In the genomic region with DNA sequence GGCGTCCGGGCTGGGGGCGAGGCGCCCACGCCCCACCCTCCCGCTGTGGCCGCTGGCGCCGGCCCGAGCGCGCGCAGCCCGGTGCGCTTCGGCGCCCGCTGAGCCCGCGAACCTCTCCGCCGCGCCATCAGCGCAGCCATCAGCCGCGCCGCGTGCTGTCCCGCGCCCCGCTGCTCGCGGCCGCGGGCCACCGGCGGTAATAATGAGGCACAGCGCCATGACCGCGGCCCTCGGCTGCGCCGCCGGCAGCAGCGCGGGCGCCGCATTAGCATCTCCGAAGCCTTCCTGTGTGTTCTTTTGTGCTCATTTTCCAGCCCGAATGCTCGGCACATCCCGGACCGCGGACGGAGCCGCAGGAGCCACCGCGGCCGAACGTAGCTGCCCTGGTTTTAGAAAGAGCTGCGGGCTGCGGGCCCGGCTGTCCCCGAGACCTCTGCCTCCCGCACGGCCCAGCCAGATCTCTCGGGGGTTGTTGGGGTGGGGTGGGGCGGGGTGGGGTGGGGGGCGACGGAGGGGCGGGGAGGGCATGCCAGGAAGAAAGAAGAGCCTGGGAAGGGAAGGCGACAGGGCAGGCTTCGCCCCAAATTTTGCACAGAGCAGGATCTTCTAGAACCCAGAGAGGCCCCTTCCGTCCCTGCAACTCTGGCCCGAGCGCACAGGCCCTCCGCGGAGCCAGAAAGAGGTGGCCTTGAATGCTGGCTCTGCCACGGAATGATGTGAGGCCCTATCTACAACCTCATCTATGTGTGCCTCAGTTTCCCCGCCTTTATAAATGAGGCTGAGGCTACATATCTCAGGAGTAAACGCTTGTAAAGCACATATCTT, we compare ENCODE assay signal across 8 cellular contexts. TPM values are rescaled to one million over a fixed set of nuclear protein-coding genes. Genes with fewer than 3 reads are reported as not detected.
DNase-seq lines count a peak whose midpoint lies in the region; ATAC-seq and TF ChIP-seq lines count a peak whose summit lies in the region.

No MANE protein-coding gene starts in this region.

- ATAC-seq in GM21723 (IDR thresholded peaks at IDR 0.05; ENCODE audit: unreplicated experiment) = no peak
- no peak for ATAC-seq in left colon

- H3K27me3 ChIP-seq in dorsolateral prefrontal cortex (peaks cover 0 to 41% (median 10%) of the 10 kb centered on the region in 45 donors), neuron (ENCODE audit: insufficient read depth, low read length) (peaks cover 39% of the 10 kb centered on the region)

- H3K27ac ChIP-seq in dorsolateral prefrontal cortex = no peak overlapping the region

- H3K4me3 ChIP-seq in LNCaP clone FGC (ENCODE audit: low read depth, low read length) = peak overlapping the region; percentile 31; the same call in 1 of the 2 replicates
- H3K4me3 ChIP-seq in dorsolateral prefrontal cortex = peak overlapping the region in 57 of 59 donors; percentile 10 to 67 (median 46)
- H3K4me3 ChIP-seq in neuron (ENCODE audit: low read length) = peak overlapping the region; percentile 48

- no peaks in the 10 kb centered on the region for H3K36me3 ChIP-seq in neuron (ENCODE audit: insufficient read depth, low read length)

- peak overlapping the region; percentile 73 for H2AFZ ChIP-seq in neuron (ENCODE audit: low read depth, low read length)

- DNase-seq in ELF-1 (ENCODE audit: low read depth, low spot score) (peak; percentile 75), LNCaP clone FGC (ENCODE audit: low read depth) (no peak), dorsolateral prefrontal cortex (no peak), NCI-H1694 (lab: John Stamatoyannopoulos, UW) (no peak), left colon (no peak)
- no peak for DNase-seq in stimulated activated naive CD4-positive, alpha-beta T cell treated with Interleukin-2 at 50 U/mL for 16 hours (lab: John Stamatoyannopoulos, UW)

- peaks cover 6% of the 10 kb centered on the region for H3K4me1 ChIP-seq in neuron (ENCODE audit: insufficient read depth, low read length)

- no peak for TF ChIP-seq CTCF in LNCaP clone FGC (IDR thresholded peaks at IDR 0.05; ENCODE audit: control insufficient read depth, extremely low read depth, insufficient read depth)
- TF ChIP-seq CTCF in dorsolateral prefrontal cortex (IDR thresholded peaks at IDR 0.05 in 54 of 56, conservative IDR thresholded peaks at IDR 0.05 in 2 of 56; ENCODE audit: low read depth in 1 of 56, partially characterized antibody in 56 of 56) = no peak

- intact Hi-C loops in dorsolateral prefrontal cortex (cut with DNase I) = no loop called here
- intact Hi-C loops in left colon (cut with DNase I, micrococcal nuclease) = no loop called here

- H3K9me3 ChIP-seq in neuron (ENCODE audit: low read length) = peaks cover 5% of the 10 kb centered on the region

RNA-seq across cellular contexts. Expression of gene RRAGC, which starts 55.3 kb away (rescaled TPM):
- total RNA-seq in dorsolateral prefrontal cortex (10 to 100 TPM; 18.0 to 36.1 (median 25.7) TPM), left colon (10 to 100 TPM; 30.7 to 37.9 TPM)
